21 cellular contexts compared by ENCODE assay signal in genomic region chr5:180533845-180534244, GRCh38. TPM values are rescaled to one million over a fixed set of nuclear protein-coding genes. Genes with fewer than 3 reads are reported as not detected.
DNase-seq lines count a peak whose midpoint lies in the region; ATAC-seq and TF ChIP-seq lines count a peak whose summit lies in the region.
"Had no signal": no experiment of that assay in that cellular context is flagged by ENCODE, and none has a peak within 500 bp of the region (broad histone marks: within the 10 kb centered on the region; RNA-seq: fewer than 3 reads in every experiment).

No MANE protein-coding gene starts in this region.

- H3K9ac ChIP-seq in mesenchymal stem cell (ENCODE audit: low read length), result no peak overlapping the region
- H3K9ac ChIP-seq: GM23248 had no signal

- H3K27ac Mint-ChIP-seq in activated CD4-positive, alpha-beta T cell treated with anti-CD3 and anti-CD28 coated beads, Interleukin-2, amount 10 ng/mL, durations not matched to agents 24 days and 14 days, result peak overlapping the region; percentile 9
- 0 out of 2 replicates have a peak overlapping the region, but pooled peaks have one; percentile 38 for H3K27ac Mint-ChIP-seq in WTC11
- peak overlapping the region; percentile 12 for H3K27ac Mint-ChIP-seq in stimulated activated effector memory CD8-positive, alpha-beta T cell treated with anti-CD3 and anti-CD28 coated beads, Interleukin-12 subunit alpha, Interleukin-12 subunit beta, amount 100 ng/mL, for 72 hours
- no peak overlapping the region for H3K27ac Mint-ChIP-seq in activated naive CD8-positive, alpha-beta T cell treated with anti-CD3 and anti-CD28 coated beads, Interleukin-2, amount 50 U/mL, for 24 hours
- H3K27ac Mint-ChIP-seq: HFFc6 had no signal

- H3K4ac ChIP-seq in mesenchymal stem cell (ENCODE audit: low read depth in 1 of 2, low read length in 2 of 2), result no peak overlapping the region

- H4K91ac ChIP-seq in mesenchymal stem cell (ENCODE audit: low read length), result no peak overlapping the region

- peak overlapping the region; percentile 24 for H2AK5ac ChIP-seq in mesenchymal stem cell (ENCODE audit: low read length, severe bottlenecking)

- H3K79me1 ChIP-seq in mesenchymal stem cell (replicated peaks; ENCODE audit: low read length, poor library complexity, severe bottlenecking), result peaks cover 16% of the 10 kb centered on the region

- H3K27me3 ChIP-seq in mesenchymal stem cell (ENCODE audit: control insufficient read depth in 1 of 2, insufficient read depth in 1 of 2, low read length in 2 of 2), result no peaks in the 10 kb centered on the region

- H3K9me3 Mint-ChIP-seq in activated CD4-positive, alpha-beta T cell treated with anti-CD3 and anti-CD28 coated beads, Interleukin-2, amount 10 ng/mL, durations not matched to agents 24 days and 14 days, result no peaks in the 10 kb centered on the region
- peaks cover 25% of the 10 kb centered on the region for H3K9me3 Mint-ChIP-seq in WTC11
- no peaks in the 10 kb centered on the region for H3K9me3 Mint-ChIP-seq in stimulated activated effector memory CD8-positive, alpha-beta T cell treated with anti-CD3 and anti-CD28 coated beads, Interleukin-12 subunit alpha, Interleukin-12 subunit beta, amount 100 ng/mL, for 72 hours
- H3K9me3 Mint-ChIP-seq in activated naive CD8-positive, alpha-beta T cell treated with anti-CD3 and anti-CD28 coated beads, Interleukin-2, amount 50 U/mL, for 24 hours, result no peaks in the 10 kb centered on the region
- H3K9me3 Mint-ChIP-seq: HFFc6 had no signal

- POLR2A ChIA-PET in WTC11 (lab: Charles Lee), result no interaction called here

- H3K14ac ChIP-seq in mesenchymal stem cell (ENCODE audit: low read length in 2 of 2), result no peak overlapping the region

- H3K18ac ChIP-seq in mesenchymal stem cell (ENCODE audit: low read depth in 1 of 2, low read length in 2 of 2), result no peak overlapping the region

- intact Hi-C loops in activated CD4-positive, alpha-beta T cell treated with anti-CD3 and anti-CD28 coated beads, Interleukin-2, amount 10 ng/mL, durations not matched to agents 24 days and 14 days (cut with micrococcal nuclease), result no loop called here

- H3K4me1 Mint-ChIP-seq in activated CD4-positive, alpha-beta T cell treated with anti-CD3 and anti-CD28 coated beads, Interleukin-2, amount 10 ng/mL, durations not matched to agents 24 days and 14 days, result peaks cover 14% of the 10 kb centered on the region
- peaks cover 10% of the 10 kb centered on the region for H3K4me1 Mint-ChIP-seq in WTC11
- peaks cover 17% of the 10 kb centered on the region for H3K4me1 Mint-ChIP-seq in stimulated activated effector memory CD8-positive, alpha-beta T cell treated with anti-CD3 and anti-CD28 coated beads, Interleukin-12 subunit alpha, Interleukin-12 subunit beta, amount 100 ng/mL, for 72 hours
- H3K4me1 Mint-ChIP-seq in activated naive CD8-positive, alpha-beta T cell treated with anti-CD3 and anti-CD28 coated beads, Interleukin-2, amount 50 U/mL, for 24 hours, result peaks cover 11% of the 10 kb centered on the region

- H3K27ac ChIP-seq in mesenchymal stem cell (ENCODE audit: low read length, poor library complexity, severe bottlenecking), result no peak overlapping the region
- H3K27ac ChIP-seq: 22Rv1, A549, C4-2B, GM23248 had no signal

- no peak overlapping the region for H3K23ac ChIP-seq in mesenchymal stem cell (ENCODE audit: low read length in 2 of 2)

- H3K4me2 ChIP-seq in mesenchymal stem cell (ENCODE audit: low read length, poor library complexity, severe bottlenecking), result no peak overlapping the region
- H3K4me2 ChIP-seq: A549 had no signal

- no peak overlapping the region for H2BK15ac ChIP-seq in mesenchymal stem cell (ENCODE audit: low read depth, poor library complexity, severe bottlenecking)

- no peaks in the 10 kb centered on the region for H3K9me3 ChIP-seq in mesenchymal stem cell (ENCODE audit: control insufficient read depth, low read length)
- H3K9me3 ChIP-seq: A549, HAP-1 had no signal

- H3K4me3 Mint-ChIP-seq in activated CD4-positive, alpha-beta T cell treated with anti-CD3 and anti-CD28 coated beads, Interleukin-2, amount 10 ng/mL, durations not matched to agents 24 days and 14 days, result no peak overlapping the region
- no peak overlapping the region for H3K4me3 Mint-ChIP-seq in WTC11
- no peak overlapping the region for H3K4me3 Mint-ChIP-seq in stimulated activated effector memory CD8-positive, alpha-beta T cell treated with anti-CD3 and anti-CD28 coated beads, Interleukin-12 subunit alpha, Interleukin-12 subunit beta, amount 100 ng/mL, for 72 hours
- no peak overlapping the region for H3K4me3 Mint-ChIP-seq in activated naive CD8-positive, alpha-beta T cell treated with anti-CD3 and anti-CD28 coated beads, Interleukin-2, amount 50 U/mL, for 24 hours
- H3K4me3 Mint-ChIP-seq: CD4-positive, alpha-beta memory T cell; HFFc6 had no signal

- no peaks in the 10 kb centered on the region for H3K27me3 Mint-ChIP-seq in activated CD4-positive, alpha-beta T cell treated with anti-CD3 and anti-CD28 coated beads, Interleukin-2, amount 10 ng/mL, durations not matched to agents 24 days and 14 days
- no peaks in the 10 kb centered on the region for H3K27me3 Mint-ChIP-seq in WTC11 (ENCODE audit: low read depth)
- H3K27me3 Mint-ChIP-seq in activated naive CD8-positive, alpha-beta T cell treated with anti-CD3 and anti-CD28 coated beads, Interleukin-2, amount 50 U/mL, for 24 hours, result no peaks in the 10 kb centered on the region
- H3K27me3 Mint-ChIP-seq: CD4-positive, alpha-beta memory T cell had no signal

- no peak for TF ChIP-seq CTCF in WTC11 (IDR thresholded peaks at IDR 0.05)

- CTCF ChIA-PET in WTC11 (lab: Charles Lee), result no interaction called here

- peaks cover 22 to 51% of the 10 kb centered on the region in 2 experiments for H3K36me3 ChIP-seq in mesenchymal stem cell (ENCODE audit: control insufficient read depth in 1 of 2, insufficient read depth in 2 of 2, low read depth in 1 of 2, low read length in 2 of 2)

- no peak overlapping the region for H2BK120ac ChIP-seq in mesenchymal stem cell (ENCODE audit: low read depth, low read length)

- WGBS in mesenchymal stem cell, result 100% methylated on average over 1 of the region's 1 CpG

- H3K4me3 ChIP-seq in mesenchymal stem cell (ENCODE audit: insufficient read depth in 1 of 2, low read depth in 1 of 2, low read length in 2 of 2), result no peak overlapping the region
- H3K4me3 ChIP-seq: A549, GM23248, HAP-1 had no signal

- H2AFZ ChIP-seq in mesenchymal stem cell (ENCODE audit: low read depth, low read length), result no peak overlapping the region
- H2AFZ ChIP-seq: GM23248 had no signal

- H4K8ac ChIP-seq in mesenchymal stem cell (ENCODE audit: low read length), result no peak overlapping the region

- DNase-seq in activated CD4-positive, alpha-beta T cell treated with anti-CD3 and anti-CD28 coated beads, Interleukin-2, amount 10 ng/mL, durations not matched to agents 24 days and 14 days, result no peak
- no peak for DNase-seq in activated CD4-positive, alpha-beta T cell treated with anti-CD3 and anti-CD28 coated beads, Interleukin-2, amount 50 U/mL, for 4 hours
- DNase-seq in WTC11 (ENCODE audit: low spot score), result no peak
- DNase-seq in mesenchymal stem cell, result no peak
- no peak for DNase-seq in stimulated activated effector memory CD8-positive, alpha-beta T cell treated with anti-CD3 and anti-CD28 coated beads, Interleukin-12 subunit alpha, Interleukin-12 subunit beta, amount 100 ng/mL, for 72 hours (ENCODE audit: low spot score in 2 of 2)
- no peak for DNase-seq in NOMO-1 treated with DMSO at 0.1 percent for 48 hours (lab: John Stamatoyannopoulos, UW; ENCODE audit: unreplicated experiment)
- no peak for DNase-seq in activated naive CD8-positive, alpha-beta T cell treated with anti-CD3 and anti-CD28 coated beads, Interleukin-2, amount 50 U/mL, for 24 hours
- DNase-seq: AML-193; CD4-positive, alpha-beta memory T cell; DMS79 treated with DMSO at 0.1 percent for 48 hours; GF-D8; GM23248; HFFc6; IMR-90 had no signal

- H2BK12ac ChIP-seq in mesenchymal stem cell (ENCODE audit: low read length in 2 of 2), result no peak overlapping the region

- no peak overlapping the region for H2BK5ac ChIP-seq in mesenchymal stem cell (ENCODE audit: low read depth, low read length, poor library complexity, severe bottlenecking)

- ATAC-seq in WTC11 (no peak), HG03045 (IDR thresholded peaks at IDR 0.05; ENCODE audit: unreplicated experiment) (no peak)
- no peak for ATAC-seq in stimulated activated effector memory CD8-positive, alpha-beta T cell treated with anti-CD3 and anti-CD28 coated beads, Interleukin-12 subunit alpha, Interleukin-12 subunit beta, amount 100 ng/mL, for 72 hours
- ATAC-seq in activated naive CD8-positive, alpha-beta T cell treated with anti-CD3 and anti-CD28 coated beads, Interleukin-2, amount 50 U/mL, for 24 hours, result no peak
- ATAC-seq: A549 had no signal

- peaks cover 7% of the 10 kb centered on the region for H3K4me1 ChIP-seq in mesenchymal stem cell (ENCODE audit: control insufficient read depth, insufficient read depth, low read depth, low read length)
- H3K4me1 ChIP-seq: HAP-1 had no signal

- peaks cover 42% of the 10 kb centered on the region for H3K36me3 Mint-ChIP-seq in activated CD4-positive, alpha-beta T cell treated with anti-CD3 and anti-CD28 coated beads, Interleukin-2, amount 10 ng/mL, durations not matched to agents 24 days and 14 days (ENCODE audit: low read depth)
- peaks cover 68% of the 10 kb centered on the region for H3K36me3 Mint-ChIP-seq in WTC11
- H3K36me3 Mint-ChIP-seq in stimulated activated effector memory CD8-positive, alpha-beta T cell treated with anti-CD3 and anti-CD28 coated beads, Interleukin-12 subunit alpha, Interleukin-12 subunit beta, amount 100 ng/mL, for 72 hours, result peaks cover 63% of the 10 kb centered on the region
- peaks cover 41% of the 10 kb centered on the region for H3K36me3 Mint-ChIP-seq in activated naive CD8-positive, alpha-beta T cell treated with anti-CD3 and anti-CD28 coated beads, Interleukin-2, amount 50 U/mL, for 24 hours (ENCODE audit: low read depth)

TF ChIP-seq in WTC11, 78 proteins besides CTCF, POLR2A, EP300 and RAD21 (continues in another document):
- TF ChIP-seq ZNF317 (CRISPR knock-in tag; IDR thresholded peaks at IDR 0.05; ENCODE audit: borderline replicate concordance, low read depth), result no peak

RNA-seq across cellular contexts. Expression of gene CNOT6, which starts 39.7 kb away (rescaled TPM):
- 45.3 and 51.6 TPM in 2 replicates for total RNA-seq in activated CD4-positive, alpha-beta T cell treated with anti-CD3 and anti-CD28 coated beads, Interleukin-2, amount 10 ng/mL, durations not matched to agents 24 days and 14 days
- 39.9 to 42.1 TPM (median 41.0 TPM) in 3 replicates for total RNA-seq in WTC11 (2021)
- polyA plus RNA-seq in mesenchymal stem cell (2013, experiment 1 of 2), result 13.2 TPM
- polyA plus RNA-seq in mesenchymal stem cell (2013, experiment 2 of 2), result 13.5 TPM

RNA-seq across cellular contexts. Expression of gene SCGB3A1, which starts 57.5 kb away (rescaled TPM):
- total RNA-seq in activated CD4-positive, alpha-beta T cell treated with anti-CD3 and anti-CD28 coated beads, Interleukin-2, amount 10 ng/mL, durations not matched to agents 24 days and 14 days, result not detected in 2 replicates
- total RNA-seq in WTC11 (2021), result 0.39 TPM in 1 of 3 replicates, not detected in the others
- polyA plus RNA-seq in mesenchymal stem cell (2013, experiment 1 of 2), result not detected
- polyA plus RNA-seq in mesenchymal stem cell (2013, experiment 2 of 2), result not detected
- total RNA-seq: CD4-positive, alpha-beta memory T cell; GM23248; H4; HFFc6; IMR-90 had no signal
- polyA plus RNA-seq: A549; BJ; CD4-positive, alpha-beta memory T cell; GM23248; IMR-90 had no signal
